ENCODE assay signal across 10 cellular contexts in genomic region chr22:28977481-28977971, GRCh38.
DNase-seq lines count a peak whose midpoint lies in the region; ATAC-seq and TF ChIP-seq lines count a peak whose summit lies in the region.
"Had no signal": no experiment of that assay in that cellular context is flagged by ENCODE, and none has a peak within 500 bp of the region (broad histone marks: within the 10 kb centered on the region; RNA-seq: fewer than 3 reads in every experiment).

No MANE protein-coding gene starts in this region.

- no peaks in the 10 kb centered on the region for H3K27me3 Mint-ChIP-seq in glutamatergic neuron (ENCODE audit: unreplicated experiment)

- peaks cover 6% of the 10 kb centered on the region for H3K79me2 ChIP-seq in smooth muscle cell (ENCODE audit: low read depth)

- no peak overlapping the region for H3K27ac Mint-ChIP-seq in glutamatergic neuron (ENCODE audit: unreplicated experiment)
- H3K27ac Mint-ChIP-seq: activated CD8-positive, alpha-beta T cell treated with anti-CD3 and anti-CD28 coated beads, Interleukin-2, amount 10 ng/mL, durations not matched to agents 7 days and 5 days; dendritic cell treated with granulocyte-macrophage colony-stimulating factor and Interleukin-4, amounts not matched to agents 40 ng/mL and 50 ng/mL, for 4 days had no signal

- H3K36me3 ChIP-seq in smooth muscle cell (ENCODE audit: low read depth): no peaks in the 10 kb centered on the region

- TF ChIP-seq CTCF in cardiac fibroblast (IDR thresholded peaks at IDR 0.05; ENCODE audit: low read depth, low read length): no peak
- TF ChIP-seq CTCF in smooth muscle cell (IDR thresholded peaks at IDR 0.05; ENCODE audit: borderline replicate concordance, insufficient read depth, poor library complexity, severe bottlenecking): no peak
- TF ChIP-seq CTCF in glutamatergic neuron (IDR thresholded peaks at IDR 0.05; ENCODE audit: partially characterized antibody, unreplicated experiment): no peak

- H3K36me3 Mint-ChIP-seq in glutamatergic neuron (ENCODE audit: unreplicated experiment): no peaks in the 10 kb centered on the region

- H3K27me3 ChIP-seq in smooth muscle cell (ENCODE audit: low read depth): peaks cover 13% of the 10 kb centered on the region

- ATAC-seq in HG03045 (IDR thresholded peaks at IDR 0.05; ENCODE audit: unreplicated experiment): no peak
- ATAC-seq: activated CD8-positive, alpha-beta T cell treated with anti-CD3 and anti-CD28 coated beads, Interleukin-2, amount 10 ng/mL, durations not matched to agents 7 days and 5 days had no signal

- peaks cover 19% of the 10 kb centered on the region for H3K4me1 ChIP-seq in smooth muscle cell (ENCODE audit: low read depth)

- peak overlapping the region; percentile 82 for H3K27ac ChIP-seq in smooth muscle cell (ENCODE audit: low read depth)

- DNase-seq in HT-29 (ENCODE audit: low spot score) (peak; percentile 71), cardiac fibroblast (ENCODE audit: low read depth in 2 of 2) (peak; percentile 27 to 34), kidney glomerular epithelial cell (lab: John Stamatoyannopoulos, UW) (peak; percentile 59), smooth muscle cell (lab: John Stamatoyannopoulos, UW; ENCODE audit: unreplicated experiment) (no peak), NCI-H748 (lab: John Stamatoyannopoulos, UW; ENCODE audit: unreplicated experiment) (no peak), glutamatergic neuron (no peak), foreskin melanocyte (no peak)
- DNase-seq: activated CD8-positive, alpha-beta T cell treated with anti-CD3 and anti-CD28 coated beads, Interleukin-2, amount 10 ng/mL, durations not matched to agents 7 days and 5 days had no signal

- H3K4me1 Mint-ChIP-seq in glutamatergic neuron (ENCODE audit: low read depth, unreplicated experiment): peaks cover 22% of the 10 kb centered on the region

- H3K4me3 ChIP-seq in cardiac fibroblast (replicated peaks in 1 of 2; ENCODE audit: low read depth in 2 of 2, low read length in 2 of 2) (peak overlapping the region in 1 of 2 donors; percentile 16), smooth muscle cell (peak overlapping the region; percentile 32)

- H3F3A ChIP-seq in smooth muscle cell (ENCODE audit: low read depth): peaks cover 10% of the 10 kb centered on the region

- no peak overlapping the region for H3K4me3 Mint-ChIP-seq in glutamatergic neuron (ENCODE audit: unreplicated experiment)
- H3K4me3 Mint-ChIP-seq: activated CD8-positive, alpha-beta T cell treated with anti-CD3 and anti-CD28 coated beads, Interleukin-2, amount 10 ng/mL, durations not matched to agents 7 days and 5 days; dendritic cell treated with granulocyte-macrophage colony-stimulating factor and Interleukin-4, amounts not matched to agents 40 ng/mL and 50 ng/mL, for 4 days had no signal

- no peaks in the 10 kb centered on the region for H3K9me3 Mint-ChIP-seq in glutamatergic neuron (ENCODE audit: unreplicated experiment)
- H3K9me3 Mint-ChIP-seq: dendritic cell treated with granulocyte-macrophage colony-stimulating factor and Interleukin-4, amounts not matched to agents 40 ng/mL and 50 ng/mL, for 4 days had no signal

- peak overlapping the region; percentile 68 for H3K9ac ChIP-seq in smooth muscle cell (ENCODE audit: low read depth)

- no peak overlapping the region for H2AFZ ChIP-seq in smooth muscle cell (ENCODE audit: low read depth)

- H3K4me2 ChIP-seq in smooth muscle cell: peak overlapping the region; percentile 72

- no peaks in the 10 kb centered on the region for H3K9me3 ChIP-seq in smooth muscle cell (replicated peaks; ENCODE audit: low read depth)

- H4K20me1 ChIP-seq in smooth muscle cell (ENCODE audit: low read depth): peaks cover 32% of the 10 kb centered on the region

- WGBS in smooth muscle cell (ENCODE audit: low lambda C conversion rate): 25% methylated on average over 5 of the region's 5 CpGs

Comparison
In these comparisons a context has a peak if more than half of its experiments do, and no peak if none do; other contexts are left out.
1. DNase-seq: peak in HT-29 (single experiment), cardiac fibroblast (2 of 2) and kidney glomerular epithelial cell (single experiment); none in smooth muscle cell (single experiment), NCI-H748 (single experiment), glutamatergic neuron (single experiment) and foreskin melanocyte (single experiment).